ENCODE assay signal across 21 cellular contexts in the genomic region with DNA sequence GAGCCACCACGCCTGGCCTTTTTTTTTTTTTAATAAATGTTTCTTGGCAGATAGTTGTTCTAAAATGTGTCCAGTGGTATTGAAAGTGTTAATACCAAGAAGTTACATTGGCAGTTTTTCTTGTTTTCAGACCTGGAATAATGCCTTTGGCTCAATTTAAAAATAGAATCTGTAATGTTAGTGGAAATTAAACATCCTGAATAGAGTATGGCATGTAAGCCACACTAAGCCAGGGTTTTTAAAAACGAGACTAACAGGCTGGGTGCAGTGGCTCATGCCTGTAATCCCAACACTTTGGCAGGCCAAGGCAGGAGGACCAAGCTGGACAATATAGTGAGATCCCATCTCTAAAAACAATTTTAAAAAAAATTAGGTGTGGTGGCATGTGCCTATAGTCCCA. TPM values are rescaled to one million over a fixed set of nuclear protein-coding genes. Genes with fewer than 3 reads are reported as not detected.
DNase-seq lines count a peak whose midpoint lies in the region; ATAC-seq and TF ChIP-seq lines count a peak whose summit lies in the region.
"Had no signal": no experiment of that assay in that cellular context is flagged by ENCODE, and none has a peak within 500 bp of the region (broad histone marks: within the 10 kb centered on the region; RNA-seq: fewer than 3 reads in every experiment).

No MANE protein-coding gene starts in this region.

- H3K4me3 ChIP-seq in LNCaP clone FGC (ENCODE audit: low read depth, low read length), result no peak overlapping the region
- H3K4me3 ChIP-seq in suprapubic skin, result no peak overlapping the region
- H3K4me3 ChIP-seq: A549, BLaER1, GM12878 had no signal

- TF ChIP-seq EP300 in suprapubic skin (IDR thresholded peaks at IDR 0.05), result no peak

- peak; percentile 64 for ATAC-seq in esophagus mucosa
- ATAC-seq in GM21447 (IDR thresholded peaks at IDR 0.05; ENCODE audit: unreplicated experiment), result no peak
- ATAC-seq: A549, GM12878 had no signal

- H3K27ac ChIP-seq in suprapubic skin, result no peak overlapping the region
- H3K27ac ChIP-seq: BLaER1 had no signal

- H3K36me3 ChIP-seq in suprapubic skin, result peaks cover 36% of the 10 kb centered on the region

- H3K4me1 ChIP-seq in suprapubic skin, result no peaks in the 10 kb centered on the region
- H3K4me1 ChIP-seq: BLaER1 had no signal

- no peaks in the 10 kb centered on the region for H3K9me3 ChIP-seq in suprapubic skin
- H3K9me3 ChIP-seq: A549, BE2C, BLaER1 had no signal

- no peak for TF ChIP-seq CTCF in LNCaP clone FGC (IDR thresholded peaks at IDR 0.05; ENCODE audit: control insufficient read depth, extremely low read depth, insufficient read depth)
- no peak for TF ChIP-seq CTCF in suprapubic skin (IDR thresholded peaks at IDR 0.05)

- DNase-seq in LNCaP clone FGC (ENCODE audit: low read depth), result peak; percentile 62
- no peak for DNase-seq in AML-193 (lab: John Stamatoyannopoulos, UW)
- no peak for DNase-seq in suprapubic skin (ENCODE audit: low spot score in 2 of 2)
- DNase-seq: BE2C; C1 segment of cervical spinal cord; CD4-positive, alpha-beta memory T cell; CD4-positive, CD25-positive, alpha-beta regulatory T cell; CD8-positive, alpha-beta memory T cell; COR-L47; DMS 273 treated with DMSO at 0.1 percent for 48 hours; DMS153; DMS53; DMS79; DND-41; EL; GDM1 had no signal

- 72% methylated on average over 2 of the region's 2 CpGs for WGBS in suprapubic skin

- no peak for TF ChIP-seq POLR2A in suprapubic skin (IDR thresholded peaks at IDR 0.05)

- H3K27me3 ChIP-seq in suprapubic skin, result no peaks in the 10 kb centered on the region
- H3K27me3 ChIP-seq: BE2C, BLaER1 had no signal

RNA-seq across cellular contexts. Expression of a gene that starts 25.3 kb away (rescaled TPM):
- total RNA-seq in esophagus mucosa (5.7 TPM), suprapubic skin (1 to 10 TPM; 4.0 to 6.8 (median 4.8) TPM)

RNA-seq across cellular contexts. Expression of a gene that starts 25.4 kb away (rescaled TPM):
- total RNA-seq in esophagus mucosa (12.6 TPM), suprapubic skin (10 to 100 TPM in 1 of 4 donors, 1 to 10 TPM in 3; 7.7 to 13.0 (median 9.5) TPM)

RNA-seq across cellular contexts. Expression of a gene that starts 30.1 kb away (rescaled TPM):
- total RNA-seq in esophagus mucosa, result 21.4 TPM
- total RNA-seq in suprapubic skin, result 10 to 100 TPM; 17.7 to 27.1 (median 22.9) TPM
